In genomic region chr14:77240336-77240915, GRCh38 we compare ENCODE assay signal across 23 cellular contexts. TPM values are rescaled to one million over a fixed set of nuclear protein-coding genes. Genes with fewer than 3 reads are reported as not detected.
"Had no signal": no experiment of that assay in that cellular context is flagged by ENCODE, and none has a peak within 500 bp of the region (broad histone marks: within the 10 kb centered on the region; RNA-seq: fewer than 3 reads in every experiment).

No MANE protein-coding gene starts in this region.

- H3K4me3 ChIP-seq: colonic mucosa, dorsolateral prefrontal cortex, esophagus muscularis mucosa, left ventricle myocardium inferior, pancreas, psoas muscle, thyroid gland, upper lobe of right lung had no signal

- H3K9me3 ChIP-seq: colonic mucosa, esophagus muscularis mucosa, left ventricle myocardium inferior, neutrophil, pancreas, psoas muscle, thyroid gland, upper lobe of right lung had no signal

- H3K36me3 ChIP-seq: colonic mucosa, esophagus muscularis mucosa, left ventricle myocardium inferior, neutrophil, pancreas, thyroid gland, upper lobe of right lung had no signal

- H3K4me1 ChIP-seq: colonic mucosa, esophagus muscularis mucosa, left ventricle myocardium inferior, pancreas, psoas muscle, thyroid gland, upper lobe of right lung had no signal

- H3K27me3 ChIP-seq: colonic mucosa, dorsolateral prefrontal cortex, pancreas, thyroid gland, upper lobe of right lung had no signal

- H3K27ac ChIP-seq: colonic mucosa, dorsolateral prefrontal cortex, esophagus muscularis mucosa, left ventricle myocardium inferior, neutrophil, pancreas, psoas muscle, thyroid gland, upper lobe of right lung had no signal

- DNase-seq: activated CD4-positive, alpha-beta T cell treated with anti-CD3 and anti-CD28 coated beads for 4 hours; activated CD4-positive, alpha-beta T cell treated with anti-CD3 and anti-CD28 coated beads, Interleukin-2, amount 50 U/mL, for 48 hours; activated CD4-positive, CD25-positive, alpha-beta regulatory T cell; activated naive CD4-positive, alpha-beta T cell treated with anti-CD3 and anti-CD28 coated beads for 36 hours; activated naive CD8-positive, alpha-beta T cell treated with anti-CD3 and anti-CD28 coated beads, Interleukin-2, amount 10 ng/mL, durations not matched to agents 7 days and 5 days; activated T-cell treated with anti-CD3 and anti-CD28 coated beads, Interleukin-2, amount 50 U/mL, for 48 hours; amniotic stem cell; colonic mucosa; dorsolateral prefrontal cortex; hippocampal formation; left ventricle myocardium inferior; midbrain; natural killer cell; pancreas; right cardiac atrium; stimulated activated CD4-positive, alpha-beta T cell treated with anti-CD3 and anti-CD28 coated beads, Interleukin-1b, Interleukin-23, amount 100 ng/mL, for 48 hours; thyroid gland; upper lobe of right lung had no signal

- ATAC-seq: natural killer cell, pancreas, psoas muscle, right cardiac atrium, upper lobe of right lung had no signal

RNA-seq across cellular contexts. Expression of gene NGB, which starts 30.6 kb away (rescaled TPM):
- total RNA-seq: activated CD8-positive, alpha-beta memory T cell treated with anti-CD3 and anti-CD28 coated beads for 36 hours; activated naive CD4-positive, alpha-beta T cell treated with anti-CD3 and anti-CD28 coated beads for 36 hours; activated naive CD8-positive, alpha-beta T cell treated with anti-CD3 and anti-CD28 coated beads, Interleukin-2, amount 10 ng/mL, durations not matched to agents 7 days and 5 days; left ventricle myocardium inferior; natural killer cell; psoas muscle; right cardiac atrium; skeletal muscle tissue; thyroid gland; upper lobe of right lung had no signal
- polyA plus RNA-seq: right cardiac atrium had no signal
